In genomic region chr18:44536041-44536440, GRCh38 we compare ENCODE assay signal across 1 cellular context.
TF ChIP-seq lines count a peak whose summit lies in the region.

No MANE protein-coding gene starts in this region.

TF ChIP-seq in SK-N-SH treated with all-trans-retinoic acid at 6 μM for 48 hours, 23 proteins besides CTCF, POLR2A, EP300 and RAD21 (continued from another document):
- no peak for TF ChIP-seq TOX (CRISPR knock-in tag; IDR thresholded peaks at IDR 0.05; ENCODE audit: borderline replicate concordance)
- TF ChIP-seq, protein P1, sequence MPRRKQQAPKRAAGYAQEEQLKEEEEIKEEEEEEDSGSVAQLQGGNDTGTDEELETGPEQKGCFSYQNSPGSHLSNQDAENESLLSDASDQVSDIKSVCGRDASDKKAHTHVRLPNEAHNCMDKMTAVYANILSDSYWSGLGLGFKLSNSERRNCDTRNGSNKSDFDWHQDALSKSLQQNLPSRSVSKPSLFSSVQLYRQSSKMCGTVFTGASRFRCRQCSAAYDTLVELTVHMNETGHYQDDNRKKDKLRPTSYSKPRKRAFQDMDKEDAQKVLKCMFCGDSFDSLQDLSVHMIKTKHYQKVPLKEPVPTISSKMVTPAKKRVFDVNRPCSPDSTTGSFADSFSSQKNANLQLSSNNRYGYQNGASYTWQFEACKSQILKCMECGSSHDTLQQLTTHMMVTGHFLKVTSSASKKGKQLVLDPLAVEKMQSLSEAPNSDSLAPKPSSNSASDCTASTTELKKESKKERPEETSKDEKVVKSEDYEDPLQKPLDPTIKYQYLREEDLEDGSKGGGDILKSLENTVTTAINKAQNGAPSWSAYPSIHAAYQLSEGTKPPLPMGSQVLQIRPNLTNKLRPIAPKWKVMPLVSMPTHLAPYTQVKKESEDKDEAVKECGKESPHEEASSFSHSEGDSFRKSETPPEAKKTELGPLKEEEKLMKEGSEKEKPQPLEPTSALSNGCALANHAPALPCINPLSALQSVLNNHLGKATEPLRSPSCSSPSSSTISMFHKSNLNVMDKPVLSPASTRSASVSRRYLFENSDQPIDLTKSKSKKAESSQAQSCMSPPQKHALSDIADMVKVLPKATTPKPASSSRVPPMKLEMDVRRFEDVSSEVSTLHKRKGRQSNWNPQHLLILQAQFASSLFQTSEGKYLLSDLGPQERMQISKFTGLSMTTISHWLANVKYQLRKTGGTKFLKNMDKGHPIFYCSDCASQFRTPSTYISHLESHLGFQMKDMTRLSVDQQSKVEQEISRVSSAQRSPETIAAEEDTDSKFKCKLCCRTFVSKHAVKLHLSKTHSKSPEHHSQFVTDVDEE (CRISPR knock-in tag; IDR thresholded peaks at IDR 0.05) = no peak
- TF ChIP-seq POU6F1 (CRISPR knock-in tag; IDR thresholded peaks at IDR 0.05; ENCODE audit: borderline replicate concordance, low read depth) = no peak
- TF ChIP-seq CSDC2 (CRISPR knock-in tag; IDR thresholded peaks at IDR 0.05) = no peak
- TF ChIP-seq, protein P2, sequence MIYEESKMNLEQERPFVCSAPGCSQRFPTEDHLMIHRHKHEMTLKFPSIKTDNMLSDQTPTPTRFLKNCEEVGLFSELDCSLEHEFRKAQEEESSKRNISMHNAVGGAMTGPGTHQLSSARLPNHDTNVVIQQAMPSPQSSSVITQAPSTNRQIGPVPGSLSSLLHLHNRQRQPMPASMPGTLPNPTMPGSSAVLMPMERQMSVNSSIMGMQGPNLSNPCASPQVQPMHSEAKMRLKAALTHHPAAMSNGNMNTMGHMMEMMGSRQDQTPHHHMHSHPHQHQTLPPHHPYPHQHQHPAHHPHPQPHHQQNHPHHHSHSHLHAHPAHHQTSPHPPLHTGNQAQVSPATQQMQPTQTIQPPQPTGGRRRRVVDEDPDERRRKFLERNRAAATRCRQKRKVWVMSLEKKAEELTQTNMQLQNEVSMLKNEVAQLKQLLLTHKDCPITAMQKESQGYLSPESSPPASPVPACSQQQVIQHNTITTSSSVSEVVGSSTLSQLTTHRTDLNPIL (CRISPR knock-in tag; IDR thresholded peaks at IDR 0.05; ENCODE audit: low read depth) = no peak
- TF ChIP-seq ZNF8 (CRISPR knock-in tag; IDR thresholded peaks at IDR 0.05) = no peak
- TF ChIP-seq PPARA (CRISPR knock-in tag; IDR thresholded peaks at IDR 0.05; ENCODE audit: borderline replicate concordance) = no peak
- TF ChIP-seq ZFP30 (CRISPR knock-in tag; IDR thresholded peaks at IDR 0.05) = no peak
- no peak for TF ChIP-seq GLIS3 (CRISPR knock-in tag; IDR thresholded peaks at IDR 0.05)
- TF ChIP-seq ESRRG (CRISPR knock-in tag; IDR thresholded peaks at IDR 0.05) = no peak
